15 cellular contexts compared by ENCODE assay signal in the genomic region with DNA sequence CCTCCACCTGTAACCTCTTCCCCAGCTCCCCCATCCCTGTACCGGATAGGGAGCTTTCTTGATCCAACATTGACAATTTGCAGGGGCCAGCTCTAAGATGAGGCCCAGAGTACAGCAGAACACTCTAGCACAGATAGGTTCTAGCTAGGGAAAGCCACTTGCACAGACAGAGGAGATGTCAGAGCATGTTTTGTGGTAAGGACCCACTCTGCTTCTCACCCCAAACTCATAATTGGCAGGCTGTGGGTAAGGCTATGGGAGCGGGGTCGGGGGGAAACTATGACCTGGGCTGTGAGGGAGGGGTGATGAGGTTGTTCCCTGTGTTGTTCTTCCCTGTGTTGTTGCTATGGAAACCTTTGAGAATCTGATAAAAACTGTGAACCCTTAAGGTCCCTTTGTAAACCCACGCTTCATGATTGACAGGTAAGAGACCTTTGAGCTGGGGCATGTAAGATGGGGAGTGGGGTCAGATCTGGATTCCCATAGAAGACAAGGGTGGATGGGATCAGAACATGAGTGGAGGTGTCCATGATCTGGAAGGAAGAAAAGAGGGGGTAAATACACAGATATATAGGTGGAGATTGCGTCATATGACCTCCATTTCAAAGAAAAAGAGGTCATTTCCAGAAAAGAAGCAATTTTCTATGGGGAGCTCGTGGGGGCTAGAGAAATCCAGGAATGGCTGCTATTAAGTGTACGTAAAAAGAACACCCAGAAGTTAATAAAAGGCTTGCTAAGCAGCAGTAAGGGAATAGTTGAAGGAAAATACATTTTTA. TPM values are rescaled to one million over a fixed set of nuclear protein-coding genes. Genes with fewer than 3 reads are reported as not detected.
DNase-seq lines count a peak whose midpoint lies in the region; ATAC-seq, FAIRE-seq and TF ChIP-seq lines count a peak whose summit lies in the region.
"Had no signal": no experiment of that assay in that cellular context is flagged by ENCODE, and none has a peak within 500 bp of the region (broad histone marks: within the 10 kb centered on the region; RNA-seq: fewer than 3 reads in every experiment).

No MANE protein-coding gene starts in this region.

- peaks cover 19% of the 10 kb centered on the region for H3K9me3 ChIP-seq in BLaER1
- H3K9me3 ChIP-seq in ascending aorta, result no peaks in the 10 kb centered on the region
- no peaks in the 10 kb centered on the region for H3K9me3 ChIP-seq in kidney (ENCODE audit: control insufficient read depth in 1 of 2, low read length in 2 of 2)
- H3K9me3 ChIP-seq in spleen, result no peaks in the 10 kb centered on the region

- H3K27me3 ChIP-seq in BLaER1 (no peaks in the 10 kb centered on the region), ascending aorta (no peaks in the 10 kb centered on the region), spleen (replicated peaks in 1 of 7) (no peaks in the 10 kb centered on the region)

- peaks cover 30% of the 10 kb centered on the region for H3K36me3 ChIP-seq in BLaER1
- peaks cover 0 to 7% of the 10 kb centered on the region in 2 donors for H3K36me3 ChIP-seq in ascending aorta
- H3K36me3 ChIP-seq in kidney (ENCODE audit: control insufficient read depth in 1 of 2, insufficient read depth in 2 of 2, low read length in 2 of 2), result no peaks in the 10 kb centered on the region
- H3K36me3 ChIP-seq in spleen, result no peaks in the 10 kb centered on the region

- H3K9ac ChIP-seq in BLaER1 (peak overlapping the region; percentile 81; the same call in 1 of the 2 replicates), kidney (ENCODE audit: low read length in 2 of 2) (no peak overlapping the region)

- peaks cover 4% of the 10 kb centered on the region; the same call in 1 of the 2 replicates for H4K20me1 ChIP-seq in BLaER1

- no peak for ATAC-seq in GM21825 (IDR thresholded peaks at IDR 0.05; ENCODE audit: unreplicated experiment)
- no peak for ATAC-seq in GM21786 (IDR thresholded peaks at IDR 0.05; ENCODE audit: unreplicated experiment)

- H3K4me1 ChIP-seq in BLaER1, result peaks cover 96% of the 10 kb centered on the region
- H3K4me1 ChIP-seq in ascending aorta, result peaks cover 7 to 27% of the 10 kb centered on the region in 2 donors
- peaks cover 0 to 8% of the 10 kb centered on the region in 2 donors for H3K4me1 ChIP-seq in kidney (ENCODE audit: control insufficient read depth in 1 of 2, insufficient read depth in 1 of 2, low read depth in 1 of 2, low read length in 2 of 2)
- peaks cover 0 to 28% (median 4%) of the 10 kb centered on the region in 6 donors for H3K4me1 ChIP-seq in spleen

- intact Hi-C loops in ascending aorta (cut with DNase I) (loop anchor here (2.0 to 5.0 kb wide), 4 partner anchors 45 to 204 kb away; partner anchors contain the start of gene AGBL3), kidney (cut with DNase I) (no loop called here), spleen (cut with DNase I; ENCODE audit: low total_unique reads) (no loop called here)

- H3K4me3 ChIP-seq in BLaER1 (peak overlapping the region; percentile 68), ascending aorta (peak overlapping the region; percentile 69 to 73), kidney (ENCODE audit: low read length in 2 of 2) (peak overlapping the region; percentile 76 to 85), spleen (peak overlapping the region in 5 of 8 donors; percentile 23 to 65 (median 41))
- H3K4me3 ChIP-seq: lung had no signal

- DNase-seq in ascending aorta (ENCODE audit: low spot score in 2 of 2) (no peak), kidney (no peak), spleen (no peak), HT-29 (ENCODE audit: low spot score) (no peak), globus pallidus (ENCODE audit: low spot score) (no peak)
- DNase-seq: activated CD4-positive, alpha-beta memory T cell treated with anti-CD3 and anti-CD28 coated beads for 36 hours; DMS79 treated with DMSO at 0.1 percent for 48 hours; NCI-H1694 treated with DMSO at 0.1 percent for 48 hours; NCI-H69 had no signal

- no peak for FAIRE-seq in kidney (lab: Jason Lieb, UNC)
- FAIRE-seq: bronchial epithelial cell, RCC 7860 had no signal

- no peak for TF ChIP-seq POLR2A in spleen (IDR thresholded peaks at IDR 0.05)

- peak overlapping the region; percentile 82 for H3K4me2 ChIP-seq in BLaER1

- H3K27ac ChIP-seq in BLaER1 (peak overlapping the region; percentile 58), ascending aorta (peak overlapping the region; percentile 82 to 94), kidney (ENCODE audit: low read depth in 2 of 2, low read length in 2 of 2) (peak overlapping the region in 1 of 2 donors; percentile 89), spleen (peak overlapping the region in 7 of 8 donors; percentile 42 to 74 (median 69))

- no peak for TF ChIP-seq CTCF in ascending aorta (IDR thresholded peaks at IDR 0.05)
- TF ChIP-seq CTCF in kidney (IDR thresholded peaks at IDR 0.05; ENCODE audit: borderline replicate concordance, extremely low read depth, insufficient read depth), result no peak
- no peak for TF ChIP-seq CTCF in spleen (IDR thresholded peaks at IDR 0.05 in 8 of 11, conservative IDR thresholded peaks at IDR 0.05 in 3 of 11)

- 69 to 89% (median 85%) methylated on average over 7 of the region's 7 CpGs for WGBS in spleen, 5 donors

RNA-seq across cellular contexts. Expression of gene CALD1, which starts 4.0 kb away (rescaled TPM):
- total RNA-seq in ascending aorta (352 TPM), kidney (218 TPM), spleen (100 to 1,000 TPM; 146 to 333 (median 291) TPM)
- polyA plus RNA-seq in kidney (ENCODE audit: insufficient read depth, low read depth, low replicate concordance) (72.7 TPM), spleen (10 to 100 TPM; 42.4 to 85.3 (median 48.3) TPM)
- 0.10 TPM in 1 of 2 replicates, not detected in the other for total RNA-seq in HT-29 (2014; rRNA removed; shearing (Covaris generic))

Comparison
In these comparisons a context has a peak if more than half of its experiments do, and no peak if none do; other contexts are left out.
1. RNA of gene CALD1, which starts 4.0 kb away (total RNA-seq): 352 TPM in ascending aorta (single experiment), 146 to 333 TPM in spleen and 218 TPM in kidney (single experiment); 0.10 TPM in HT-29; every median in the first group is over 100 times any median in the second.
2. Peak in every context shown above with its lines, with median percentiles within 50 percentile points of each other: H3K4me3 ChIP-seq.